ENCODE assay signal across 24 cellular contexts in the genomic region with DNA sequence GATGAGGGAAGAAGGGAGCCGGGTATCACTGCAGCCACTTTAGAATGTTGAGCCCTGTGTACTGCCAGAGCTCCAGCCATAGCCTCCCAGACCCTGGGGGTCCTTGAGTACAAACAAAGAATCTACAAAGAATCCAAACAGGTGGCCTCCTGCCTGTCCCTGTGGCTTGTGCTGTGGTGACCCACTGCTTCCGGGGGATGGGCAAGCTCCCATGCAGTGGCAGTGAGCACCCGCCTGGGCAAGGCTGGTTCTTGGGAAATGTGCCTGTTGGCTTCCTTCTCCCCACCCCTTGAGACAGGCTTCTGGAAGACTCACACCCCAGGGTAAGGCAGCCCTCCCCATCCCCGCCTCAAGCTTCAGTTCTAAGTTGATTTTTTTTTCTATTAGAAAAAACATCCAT. TPM values are rescaled to one million over a fixed set of nuclear protein-coding genes. Genes with fewer than 3 reads are reported as not detected.
"Had no signal": no experiment of that assay in that cellular context is flagged by ENCODE, and none has a peak within 500 bp of the region (broad histone marks: within the 10 kb centered on the region; RNA-seq: fewer than 3 reads in every experiment).

No MANE protein-coding gene starts in this region.

- H3K9me3 Mint-ChIP-seq: activated CD4-positive, alpha-beta memory T cell treated with anti-CD3 and anti-CD28 coated beads for 36 hours; activated CD4-positive, alpha-beta T cell treated with anti-CD3 and anti-CD28 coated beads, Interleukin-2, amount 10 ng/mL, durations not matched to agents 24 days and 14 days; activated naive CD4-positive, alpha-beta T cell treated with anti-CD3 and anti-CD28 coated beads, Interleukin-2, amount 10 ng/mL, durations not matched to agents 7 days and 5 days; activated naive CD8-positive, alpha-beta T cell treated with anti-CD3 and anti-CD28 coated beads, Interleukin-2, amount 10 ng/mL, durations not matched to agents 7 days and 5 days; activated T-cell treated with anti-CD3 and anti-CD28 coated beads, Interleukin-2, amount 50 U/mL, for 24 hours; endodermal cell; naive B cell; nephron progenitor cell had no signal

- H3K27ac ChIP-seq: foreskin keratinocyte, heart right ventricle, parathyroid adenoma, spleen, suprapubic skin, tibial nerve had no signal

- H3K4me1 ChIP-seq: parathyroid adenoma had no signal

- H3K79me2 ChIP-seq: parathyroid adenoma had no signal

- H3K27me3 ChIP-seq: foreskin keratinocyte, heart right ventricle, spleen, suprapubic skin, tibial nerve had no signal

- H3K9me3 ChIP-seq: heart right ventricle, spleen, suprapubic skin, tibial nerve had no signal

- DNase-seq: activated CD4-positive, alpha-beta memory T cell treated with anti-CD3 and anti-CD28 coated beads for 36 hours; activated CD4-positive, alpha-beta T cell treated with anti-CD3 and anti-CD28 coated beads, Interleukin-2, amount 10 ng/mL, durations not matched to agents 24 days and 14 days; activated CD4-positive, CD25-positive, alpha-beta regulatory T cell treated with anti-CD3 and anti-CD28 coated beads, Interleukin-2, amount 50 U/mL, for 72 hours; activated CD8-positive, alpha-beta memory T cell treated with anti-CD3 and anti-CD28 coated beads, Interleukin-2, amount 50 U/mL, for 4 hours; activated gamma-delta T cell; activated naive CD4-positive, alpha-beta T cell treated with anti-CD3 and anti-CD28 coated beads, Interleukin-2, amount 10 ng/mL, durations not matched to agents 7 days and 5 days; activated naive CD8-positive, alpha-beta T cell treated with anti-CD3 and anti-CD28 coated beads, Interleukin-2, amount 10 ng/mL, durations not matched to agents 7 days and 5 days; activated T-cell treated with anti-CD3 and anti-CD28 coated beads, Interleukin-2, amount 50 U/mL, for 24 hours; endodermal cell; foreskin keratinocyte; heart right ventricle; left ventricle myocardium superior; naive B cell; nephron progenitor cell; occipital lobe; right cardiac atrium; spleen; stimulated activated naive CD4-positive, alpha-beta T cell; T-helper 17 cell; T1000 had no signal

- H3K4me3 Mint-ChIP-seq: activated CD4-positive, alpha-beta memory T cell treated with anti-CD3 and anti-CD28 coated beads for 36 hours; activated CD4-positive, alpha-beta T cell treated with anti-CD3 and anti-CD28 coated beads, Interleukin-2, amount 10 ng/mL, durations not matched to agents 24 days and 14 days; activated naive CD4-positive, alpha-beta T cell treated with anti-CD3 and anti-CD28 coated beads, Interleukin-2, amount 10 ng/mL, durations not matched to agents 7 days and 5 days; activated naive CD8-positive, alpha-beta T cell treated with anti-CD3 and anti-CD28 coated beads, Interleukin-2, amount 10 ng/mL, durations not matched to agents 7 days and 5 days; activated T-cell treated with anti-CD3 and anti-CD28 coated beads, Interleukin-2, amount 50 U/mL, for 24 hours; endodermal cell; naive B cell; nephron progenitor cell; T-helper 17 cell had no signal

- H3K9ac ChIP-seq: parathyroid adenoma had no signal

- H3K36me3 Mint-ChIP-seq: activated CD4-positive, alpha-beta memory T cell treated with anti-CD3 and anti-CD28 coated beads for 36 hours; activated naive CD4-positive, alpha-beta T cell treated with anti-CD3 and anti-CD28 coated beads, Interleukin-2, amount 10 ng/mL, durations not matched to agents 7 days and 5 days; activated naive CD8-positive, alpha-beta T cell treated with anti-CD3 and anti-CD28 coated beads, Interleukin-2, amount 10 ng/mL, durations not matched to agents 7 days and 5 days; naive B cell had no signal

- H2AFZ ChIP-seq: parathyroid adenoma had no signal

- H3K27ac Mint-ChIP-seq: activated CD4-positive, alpha-beta memory T cell treated with anti-CD3 and anti-CD28 coated beads for 36 hours; activated CD4-positive, alpha-beta T cell treated with anti-CD3 and anti-CD28 coated beads, Interleukin-2, amount 10 ng/mL, durations not matched to agents 24 days and 14 days; activated naive CD4-positive, alpha-beta T cell treated with anti-CD3 and anti-CD28 coated beads, Interleukin-2, amount 10 ng/mL, durations not matched to agents 7 days and 5 days; activated naive CD8-positive, alpha-beta T cell treated with anti-CD3 and anti-CD28 coated beads, Interleukin-2, amount 10 ng/mL, durations not matched to agents 7 days and 5 days; activated T-cell treated with anti-CD3 and anti-CD28 coated beads, Interleukin-2, amount 50 U/mL, for 24 hours; endodermal cell; nephron progenitor cell; T-helper 17 cell had no signal

- H3K4me1 Mint-ChIP-seq: endodermal cell had no signal

- H3K4me3 ChIP-seq: heart right ventricle, spleen, suprapubic skin, tibial nerve had no signal

- ATAC-seq: esophagus mucosa, foreskin keratinocyte, left ventricle myocardium superior, right cardiac atrium, T-helper 17 cell had no signal

RNA-seq across cellular contexts. Expression of a gene that starts 13.9 kb away (rescaled TPM):
- total RNA-seq: activated CD4-positive, alpha-beta memory T cell treated with anti-CD3 and anti-CD28 coated beads for 36 hours had no signal
